ENCODE assay signal across 2 cellular contexts in the genomic region with DNA sequence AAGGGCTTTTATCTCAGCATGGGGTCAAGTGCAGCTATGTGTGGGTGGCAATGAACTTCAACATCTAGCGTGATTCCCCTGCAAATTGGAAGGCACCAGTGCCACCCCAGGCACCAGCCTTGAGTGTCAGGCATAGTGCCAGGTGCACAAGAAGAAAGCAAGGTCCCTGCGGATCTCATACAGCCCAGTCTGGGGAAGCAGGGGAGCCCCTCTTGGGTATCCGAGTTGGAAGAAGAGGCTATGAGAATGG.
TF ChIP-seq lines count a peak whose summit lies in the region.

No MANE protein-coding gene starts in this region.

TF ChIP-seq in SK-N-SH, 30 proteins besides CTCF, POLR2A, EP300 and RAD21 (continued from another document):
- TF ChIP-seq REST (IDR thresholded peaks at IDR 0.05; ENCODE audit: low read depth, low read length): no peak

TF ChIP-seq in SK-N-SH treated with all-trans-retinoic acid at 6 μM for 48 hours, 23 proteins besides CTCF, POLR2A, EP300 and RAD21 (continued from another document):
- TF ChIP-seq, protein P1, sequence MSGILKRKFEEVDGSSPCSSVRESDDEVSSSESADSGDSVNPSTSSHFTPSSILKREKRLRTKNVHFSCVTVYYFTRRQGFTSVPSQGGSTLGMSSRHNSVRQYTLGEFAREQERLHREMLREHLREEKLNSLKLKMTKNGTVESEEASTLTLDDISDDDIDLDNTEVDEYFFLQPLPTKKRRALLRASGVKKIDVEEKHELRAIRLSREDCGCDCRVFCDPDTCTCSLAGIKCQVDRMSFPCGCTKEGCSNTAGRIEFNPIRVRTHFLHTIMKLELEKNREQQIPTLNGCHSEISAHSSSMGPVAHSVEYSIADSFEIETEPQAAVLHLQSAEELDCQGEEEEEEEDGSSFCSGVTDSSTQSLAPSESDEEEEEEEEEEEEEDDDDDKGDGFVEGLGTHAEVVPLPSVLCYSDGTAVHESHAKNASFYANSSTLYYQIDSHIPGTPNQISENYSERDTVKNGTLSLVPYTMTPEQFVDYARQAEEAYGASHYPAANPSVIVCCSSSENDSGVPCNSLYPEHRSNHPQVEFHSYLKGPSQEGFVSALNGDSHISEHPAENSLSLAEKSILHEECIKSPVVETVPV (CRISPR knock-in tag; IDR thresholded peaks at IDR 0.05): no peak
- no peak for TF ChIP-seq PATZ1 (CRISPR knock-in tag; IDR thresholded peaks at IDR 0.05; ENCODE audit: borderline replicate concordance)
TF ChIP-seq in SK-N-SH treated with all-trans-retinoic acid at 6 μM for 48 hours: peak in this region for 0.
